In the genomic region with DNA sequence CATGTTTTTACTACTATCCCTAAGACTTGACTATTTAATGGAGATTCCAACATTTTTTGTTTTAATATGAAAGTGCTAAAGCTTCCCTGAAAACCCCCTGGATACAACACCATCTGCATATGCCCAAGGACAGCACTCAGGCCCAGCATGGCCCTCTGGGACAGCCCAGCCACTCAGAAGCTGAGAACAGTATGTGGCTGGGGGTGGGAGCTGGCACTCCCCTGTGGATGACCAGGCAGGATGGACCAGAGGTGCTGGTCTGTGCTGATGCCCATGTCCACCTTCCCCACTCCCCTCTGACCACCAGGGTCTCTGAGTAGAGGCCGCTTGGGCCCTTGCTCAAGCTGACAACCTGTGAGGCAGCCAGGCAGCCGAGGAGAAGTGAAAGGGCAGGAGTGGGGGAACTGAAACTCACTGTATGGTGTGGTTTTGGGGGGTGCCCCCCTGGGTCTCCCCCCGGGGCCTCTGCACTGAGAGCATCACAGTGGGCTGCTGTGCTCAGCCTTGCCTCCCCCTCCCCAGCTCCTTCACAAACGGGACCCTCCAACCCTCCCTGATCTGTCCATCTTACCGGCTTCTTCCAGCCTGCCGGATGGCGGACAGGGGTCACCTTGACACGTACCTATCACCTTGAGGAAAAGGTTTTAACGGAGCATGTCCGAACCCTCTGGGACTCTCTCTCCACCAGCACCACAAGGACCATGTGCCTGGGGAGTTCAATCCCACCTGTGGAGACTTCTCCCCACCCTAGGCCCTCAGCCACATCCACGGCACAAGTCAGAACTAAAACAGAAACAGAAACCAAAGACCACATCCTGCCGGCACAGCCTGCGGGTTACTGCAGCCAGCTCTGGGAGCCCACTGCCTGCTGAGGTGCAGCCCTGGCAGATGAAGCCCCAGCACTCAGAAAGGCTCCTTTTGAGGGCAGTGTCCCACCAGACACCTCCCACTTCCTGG, we compare ENCODE assay signal across 8 cellular contexts. TPM values are rescaled to one million over a fixed set of nuclear protein-coding genes. Genes with fewer than 3 reads are reported as not detected.
DNase-seq lines count a peak whose midpoint lies in the region; ATAC-seq, FAIRE-seq and TF ChIP-seq lines count a peak whose summit lies in the region.

A gene (minus strand): TSS at position 785 of the 957 bp plus-strand sequence. CDS start 14,798 bp downstream, outside the sequence.

- POLR2A ChIA-PET in K562 (lab: Yijun Ruan, JAX), result interaction anchor here (0.6 to 1.1 kb wide), 2 partner anchors 34 to 1844 kb away, joined by 3 read pairs; no protein-coding TSS in a partner anchor

- CTCF ChIA-PET in K562 (lab: Yijun Ruan, JAX; ENCODE audit: low intra/inter-chr PET ratio), result no interaction called here

- H3K4me3 ChIP-seq in K562, result no peak within 1 kb of the TSS
- peak within 1 kb of the TSS in 1 of 2 donors; percentile 26 for H3K4me3 ChIP-seq in testis
- no peak within 1 kb of the TSS for H3K4me3 ChIP-seq in GM23248

- BruUV-seq in K562 (replicated peaks; lab: Mats Ljungman, UMichigan), result no TSS peak

- intact Hi-C loops in K562 (cut with micrococcal nuclease) (no loop called here), testis (cut with DNase I; ENCODE audit: low total_unique reads) (no loop called here)

- peak; percentile 43 for DNase-seq in T-helper 22 cell (ENCODE audit: low read depth)
- no peak for DNase-seq in K562 (ENCODE audit: extremely low read depth in 1 of 4, low spot score in 3 of 4)
- peak; percentile 95 for DNase-seq in naive B cell
- no peak for DNase-seq in testis
- no peak for DNase-seq in GM23248
- no peak for DNase-seq in RCC 7860 (ENCODE audit: low spot score)

- FAIRE-seq in K562 (lab: Jason Lieb, UNC) (no peak), RCC 7860 (lab: Jason Lieb, UNC) (no peak)

- H3K4me1 ChIP-seq in K562 (replicated peaks in 1 of 2; ENCODE audit: control insufficient read depth in 2 of 2, insufficient read depth in 2 of 2, low read length in 2 of 2) (peaks cover 0 to 4% of the 10 kb centered on the region in 2 experiments; a peak in 2 of 5 replicates), testis (no peaks in the 10 kb centered on the region), GM23248 (ENCODE audit: insufficient read depth) (no peaks in the 10 kb centered on the region)

- TF ChIP-seq CTCF in K562 (IDR thresholded peaks at IDR 0.05 in 2 of 3, conservative IDR thresholded peaks at IDR 0.05 in 1 of 3; ENCODE audit: insufficient read depth in 2 of 3, low read depth in 1 of 3, low read length in 3 of 3) (no peak), testis (IDR thresholded peaks at IDR 0.05) (no peak)

- no peaks in the 10 kb centered on the region for H4K20me1 ChIP-seq in K562 (replicated peaks; ENCODE audit: control insufficient read depth, insufficient read depth, low read length)
- H4K20me1 ChIP-seq in GM23248 (ENCODE audit: insufficient read depth), result no peaks in the 10 kb centered on the region

- H3K4me2 ChIP-seq in K562 (ENCODE audit: insufficient read depth, low read length) (no peak within 1 kb of the TSS), GM23248 (ENCODE audit: unreplicated experiment) (no peak within 1 kb of the TSS)

- H3K27me3 ChIP-seq in K562 (ENCODE audit: control insufficient read depth in 2 of 2, insufficient read depth in 2 of 2, low read length in 2 of 2) (peaks cover 4% of the 10 kb centered on the region in 2 experiments; a peak in 3 of 5 replicates), testis (no peaks in the 10 kb centered on the region), GM23248 (replicated peaks; ENCODE audit: insufficient read depth) (no peaks in the 10 kb centered on the region)

- no peak within 1 kb of the TSS for H3K27ac ChIP-seq in K562 (ENCODE audit: extremely low read depth, low read depth, low read length)
- peak within 1 kb of the TSS in 1 of 2 donors; percentile 30 for H3K27ac ChIP-seq in testis
- no peak within 1 kb of the TSS for H3K27ac ChIP-seq in GM23248

- peak within 1 kb of the TSS; percentile 78 to 95 (median 88) for H3K4me3 Mint-ChIP-seq in naive B cell

- H3F3A ChIP-seq in GM23248 (ENCODE audit: insufficient read depth), result no peaks in the 10 kb centered on the region

- H3K27ac Mint-ChIP-seq in naive B cell, result peak within 1 kb of the TSS; percentile 97 to 100 (median 99)

- no peak for TF ChIP-seq RAD21 in K562 (CRISPR knock-in tag; conservative IDR thresholded peaks at IDR 0.05 in 1 of 2, IDR thresholded peaks at IDR 0.05 in 1 of 2)

- peaks cover 5 to 15% of the 10 kb centered on the region in 2 donors for H3K36me3 Mint-ChIP-seq in naive B cell

- in situ Hi-C loops in K562 (cut with MboI) (no loop called here), GM23248 (cut with MboI) (no loop called here)

- H3K36me3 ChIP-seq in K562 (ENCODE audit: control insufficient read depth, insufficient read depth, low read length), result no peaks in the 10 kb centered on the region
- H3K36me3 ChIP-seq in testis (ENCODE audit: low read depth, missing control alignments), result no peaks in the 10 kb centered on the region
- no peaks in the 10 kb centered on the region for H3K36me3 ChIP-seq in GM23248 (ENCODE audit: low read depth)

- no peak for TF ChIP-seq POLR2A in K562 (conservative IDR thresholded peaks at IDR 0.05)
- TF ChIP-seq POLR2A in testis (IDR thresholded peaks at IDR 0.05), result no peak

- no peaks in the 10 kb centered on the region for H3K9me1 ChIP-seq in K562 (ENCODE audit: control insufficient read depth, insufficient read depth, low read length)

- no peaks in the 10 kb centered on the region for H3K9me2 ChIP-seq in GM23248 (ENCODE audit: insufficient read depth)

- peaks cover 70 to 93% (median 78%) of the 10 kb centered on the region in 3 donors for H3K4me1 Mint-ChIP-seq in naive B cell

- no peak for TF ChIP-seq EP300 in K562 (IDR thresholded peaks at IDR 0.05; ENCODE audit: low read length)

- ATAC-seq in GM19043 (IDR thresholded peaks at IDR 0.05; ENCODE audit: low read depth, unreplicated experiment) (peak; percentile 86), HG03139 (IDR thresholded peaks at IDR 0.05; ENCODE audit: unreplicated experiment) (peak; percentile 86), K562 (no peak; the same call in 2 of the 3 replicates), naive B cell (ENCODE audit: low read depth in 2 of 2) (peak; percentile 87 to 88)

- no peaks in the 10 kb centered on the region; the same call in 1 of the 2 replicates for H3K9me3 ChIP-seq in K562 (replicated peaks; ENCODE audit: control insufficient read depth, insufficient read depth, low read depth, low read length)
- H3K9me3 ChIP-seq in testis, result no peaks in the 10 kb centered on the region
- no peaks in the 10 kb centered on the region for H3K9me3 ChIP-seq in GM23248 (ENCODE audit: low read depth)

- no peak within 1 kb of the TSS for H2AFZ ChIP-seq in K562 (ENCODE audit: low read depth, low read length)
- H2AFZ ChIP-seq in GM23248, result no peak within 1 kb of the TSS

- WGBS in K562 (ENCODE audit: insufficient coverage, low coverage, missing lambda C conversion rate), result 21% methylated on average over 9 of the region's 13 CpGs
- 79 to 80% methylated on average over 12 to 13 of the region's 13 CpGs for WGBS in testis, 2 donors
- 60 to 61% methylated on average over 13 of the region's 13 CpGs for WGBS in GM23248 (ENCODE audit: low coverage in 1 of 2, low lambda C conversion rate in 2 of 2, missing lambda C conversion rate in 2 of 2), 2 experiments

- H3K9me3 Mint-ChIP-seq in naive B cell, result peaks cover 0 to 10% (median 7%) of the 10 kb centered on the region in 7 donors

- H3K79me2 ChIP-seq in K562 (ENCODE audit: control insufficient read depth, insufficient read depth, low read length) (no peaks in the 10 kb centered on the region), GM23248 (ENCODE audit: insufficient read depth) (no peaks in the 10 kb centered on the region)

- H3K9ac ChIP-seq in K562 (ENCODE audit: insufficient read depth in 1 of 2, low read depth in 2 of 2, low read length in 2 of 2) (peak within 1 kb of the TSS in 1 of 2 experiments; percentile 17; a peak in 1 of 4 replicates), GM23248 (no peak within 1 kb of the TSS)

- H3K27me3 Mint-ChIP-seq in naive B cell, result no peaks in the 10 kb centered on the region

TF ChIP-seq in K562, 482 proteins besides CTCF, POLR2A, EP300 and RAD21:
- no peak for TF ChIP-seq CBX1 (IDR thresholded peaks at IDR 0.05; ENCODE audit: low read depth)
- TF ChIP-seq ESRRA (IDR thresholded peaks at IDR 0.05; ENCODE audit: borderline replicate concordance, low read depth), result 0 out of 2 replicates have a peak, but pooled peaks have one; percentile 39

RNA-seq across cellular contexts. Expression of the gene that starts here (rescaled TPM):
- total RNA-seq in K562 (2011; cell fraction: chromatin; rRNA removed; ENCODE audit: low replicate concordance), result not detected in 2 replicates
- total RNA-seq in K562 (2011; cell fraction: nucleolus; rRNA removed), result not detected in 2 replicates
- not detected in 2 replicates for total RNA-seq in K562 (2011; cell fraction: nucleoplasm; rRNA removed)
- total RNA-seq in K562 (2014; rRNA removed), result not detected in 2 replicates
- not detected in 2 replicates for total RNA-seq in K562 (2014; rRNA removed; fragmentation: Illumina TruSeq; extraction: Trizol)
- not detected in 2 replicates for total RNA-seq in K562 (2015; rRNA removed; fragmentation: Illumina TruSeq; extraction: Trizol)
- 0.11 TPM in 1 of 2 replicates, not detected in the other for total RNA-seq in K562 (2021)
- not detected in 2 replicates for polyA plus RNA-seq in K562 (2011; rRNA removed)
- 0.34 TPM in 1 of 2 replicates, not detected in the other for polyA plus RNA-seq in K562 (2011; cell fraction: cytosol; rRNA removed)
- 0.03 TPM in 1 of 2 replicates, not detected in the other for polyA plus RNA-seq in K562 (2011; cell fraction: nucleus; rRNA removed)
- polyA plus RNA-seq in K562 (2012), result 0.01 and 0.15 TPM in 2 replicates
- polyA plus RNA-seq in K562 (2014; fragmentation: Illumina TruSeq; extraction: Trizol), result not detected in 2 replicates
- polyA plus RNA-seq in K562 (2014; fragmentation: Nextera tagmentation; extraction: Ambion mirVana), result not detected
- not detected in 2 replicates for polyA plus RNA-seq in K562 (2014; rRNA removed)
- polyA minus RNA-seq in K562 (2011; rRNA and poly(A)+ RNA removed), result not detected in 2 replicates
- polyA minus RNA-seq in K562 (2011; cell fraction: cytosol; rRNA and poly(A)+ RNA removed), result not detected in 2 replicates
- 0.13 TPM in 1 of 2 replicates, not detected in the other for polyA minus RNA-seq in K562 (2011; cell fraction: nucleus; rRNA and poly(A)+ RNA removed)
- polyA plus RNA-seq in naive B cell (ENCODE audit: low read depth in 6 of 6), result 10 to 100 TPM in 2 of 6 donors, 1 to 10 TPM in 4; 5.5 to 15.8 (median 8.7) TPM
- total RNA-seq in testis, result 10 to 100 TPM; 59.6 to 77.4 TPM
- polyA plus RNA-seq in testis (ENCODE audit: insufficient read depth, low read depth, low replicate concordance), result 12.6 TPM
- 0.65 and 1.1 TPM in 2 replicates for total RNA-seq in GM23248 (2014; rRNA removed; shearing (Covaris generic))
- 0.43 and 0.48 TPM in 2 replicates for polyA plus RNA-seq in GM23248 (2016; fragmentation: Nextera tagmentation; extraction: Ambion mirVana)

Comparison
In these comparisons a context has a peak if more than half of its experiments do, and no peak if none do; other contexts are left out.
1. RNA of the gene that starts here (total RNA-seq): 59.6 to 77.4 TPM in testis; 0.65 to 1.1 TPM in GM23248 and 0.11 TPM in K562; every median in the first group is over 10 times any median in the second.
2. DNase-seq: peak in T-helper 22 cell (single experiment) and naive B cell (single experiment); none in K562 (0 of 4), testis (single experiment), GM23248 (single experiment) and RCC 7860 (single experiment).